Comparison of ENCODE assay signal across 9 cellular contexts in genomic region chr9:385818-386398, GRCh38.
DNase-seq lines count a peak whose midpoint lies in the region; ATAC-seq, FAIRE-seq and TF ChIP-seq lines count a peak whose summit lies in the region.
"Had no signal": no experiment of that assay in that cellular context is flagged by ENCODE, and none has a peak within 500 bp of the region (broad histone marks: within the 10 kb centered on the region; RNA-seq: fewer than 3 reads in every experiment).

No MANE protein-coding gene starts in this region.

- ATAC-seq in HG02870 (IDR thresholded peaks at IDR 0.05; ENCODE audit: unreplicated experiment): peak; percentile 46
- peak; percentile 75 to 79 for ATAC-seq in gastrocnemius medialis
- no peak for ATAC-seq in GM21723 (IDR thresholded peaks at IDR 0.05; ENCODE audit: unreplicated experiment)
- ATAC-seq in HG03108 (IDR thresholded peaks at IDR 0.05; ENCODE audit: unreplicated experiment): no peak

- H3K9ac ChIP-seq in astrocyte (ENCODE audit: low read length): no peak overlapping the region

- H3K9me3 ChIP-seq in astrocyte (ENCODE audit: insufficient read depth, low read depth, low read length) (no peaks in the 10 kb centered on the region), gastrocnemius medialis (no peaks in the 10 kb centered on the region)
- H3K9me3 ChIP-seq: SJSA1 had no signal

- DNase-seq in Calu3: peak; percentile 49
- DNase-seq in NCI-H748 treated with DMSO at 0.1 percent for 48 hours (lab: John Stamatoyannopoulos, UW): peak; percentile 48
- DNase-seq in astrocyte (ENCODE audit: low read depth): peak; percentile 22
- DNase-seq in hepatic stellate cell (ENCODE audit: low spot score): peak; percentile 40
- no peak for DNase-seq in gastrocnemius medialis

- H4K20me1 ChIP-seq in astrocyte (ENCODE audit: insufficient read depth, low read length): no peaks in the 10 kb centered on the region

- TF ChIP-seq POLR2A in gastrocnemius medialis (IDR thresholded peaks at IDR 0.05): no peak

- FAIRE-seq in astrocyte (lab: Jason Lieb, UNC): no peak

- H3K36me3 ChIP-seq in astrocyte (ENCODE audit: insufficient read depth, low read length): no peaks in the 10 kb centered on the region
- no peaks in the 10 kb centered on the region for H3K36me3 ChIP-seq in gastrocnemius medialis
- H3K36me3 ChIP-seq: SJSA1 had no signal

- no peaks in the 10 kb centered on the region for H3K79me2 ChIP-seq in astrocyte (ENCODE audit: insufficient read depth, low read length)

- H3K4me2 ChIP-seq in astrocyte (ENCODE audit: low read length): no peak overlapping the region

- H3K4me3 Mint-ChIP-seq in Calu3 (ENCODE audit: low read depth, unreplicated experiment) (no peak overlapping the region), astrocyte (ENCODE audit: unreplicated experiment) (no peak overlapping the region)

- H3K4me1 Mint-ChIP-seq in Calu3 (ENCODE audit: low read depth, unreplicated experiment) (no peaks in the 10 kb centered on the region), astrocyte (ENCODE audit: low read depth, unreplicated experiment) (no peaks in the 10 kb centered on the region)

- H3K27ac ChIP-seq in astrocyte (ENCODE audit: low read depth, low read length) (no peak overlapping the region), gastrocnemius medialis (no peak overlapping the region)
- H3K27ac ChIP-seq: SJSA1 had no signal

- H3K27me3 Mint-ChIP-seq in Calu3 (ENCODE audit: unreplicated experiment): peaks cover 8% of the 10 kb centered on the region
- peaks cover 3% of the 10 kb centered on the region for H3K27me3 Mint-ChIP-seq in astrocyte (ENCODE audit: low read depth, unreplicated experiment)

- no TSS peak for BruUV-seq in Calu3 (replicated peaks; lab: Mats Ljungman, UMichigan)

- H3K27me3 ChIP-seq in astrocyte (ENCODE audit: insufficient read depth, low read length) (no peaks in the 10 kb centered on the region), gastrocnemius medialis (no peaks in the 10 kb centered on the region)
- H3K27me3 ChIP-seq: SJSA1 had no signal

- no peaks in the 10 kb centered on the region for H3K36me3 Mint-ChIP-seq in Calu3 (ENCODE audit: insufficient read depth, unreplicated experiment)
- H3K36me3 Mint-ChIP-seq in astrocyte (ENCODE audit: low read depth, unreplicated experiment): no peaks in the 10 kb centered on the region

- in situ Hi-C loops in gastrocnemius medialis (cut with MboI; ENCODE audit: low sequenced_read_pairs in 4 of 4): no loop called here

- TF ChIP-seq CTCF in Calu3 (IDR thresholded peaks at IDR 0.05; ENCODE audit: unreplicated experiment) (peak; percentile 64), astrocyte (IDR thresholded peaks at IDR 0.05; ENCODE audit: insufficient read depth, low read depth, low read length) (peak; percentile 95), gastrocnemius medialis (IDR thresholded peaks at IDR 0.05 in 4 of 5, conservative IDR thresholded peaks at IDR 0.05 in 1 of 5) (peak; percentile 68 to 80 (median 77))

- H3K9me3 Mint-ChIP-seq in Calu3 (ENCODE audit: low read depth, unreplicated experiment) (no peaks in the 10 kb centered on the region), astrocyte (ENCODE audit: unreplicated experiment) (no peaks in the 10 kb centered on the region)

- H3K4me3 ChIP-seq in astrocyte (ENCODE audit: insufficient read depth, low read depth, low read length) (no peak overlapping the region), gastrocnemius medialis (no peak overlapping the region)
- H3K4me3 ChIP-seq: SJSA1 had no signal

- CTCF ChIA-PET in Calu3 (lab: Charles Lee): no interaction called here

- H3K4me1 ChIP-seq in astrocyte (ENCODE audit: insufficient read depth, low read length) (no peaks in the 10 kb centered on the region), gastrocnemius medialis (no peaks in the 10 kb centered on the region)
- H3K4me1 ChIP-seq: SJSA1 had no signal

- intact Hi-C loops in Calu3 (cut with micrococcal nuclease; ENCODE audit: unreplicated experiment): loop anchor here (2.0 to 5.0 kb wide), 4 partner anchors 161 to 416 kb away; no protein-coding TSS in a partner anchor
- intact Hi-C loops in gastrocnemius medialis (cut with DNase I; ENCODE audit: low total_unique reads): loop anchor here (5.0 to 10.0 kb wide), 4 partner anchors 161 to 621 kb away; no protein-coding TSS in a partner anchor

- H2AFZ ChIP-seq in astrocyte (ENCODE audit: low read depth, low read length): no peak overlapping the region

- H3K27ac Mint-ChIP-seq in Calu3 (ENCODE audit: unreplicated experiment) (no peak overlapping the region), astrocyte (ENCODE audit: unreplicated experiment) (no peak overlapping the region)

Comparison
In these comparisons a context has a peak if more than half of its experiments do, and no peak if none do; other contexts are left out.
1. DNase-seq: peak in Calu3 (single experiment), NCI-H748 treated with DMSO at 0.1 percent for 48 hours (single experiment), astrocyte (single experiment) and hepatic stellate cell (single experiment); none in gastrocnemius medialis (0 of 2).
2. ATAC-seq: peak in HG02870 (single experiment) and gastrocnemius medialis (2 of 2); none in GM21723 (single experiment) and HG03108 (single experiment).
3. Peak in every context shown above with its lines, with median percentiles within 50 percentile points of each other: CTCF ChIP-seq.